In genomic region chr12:109595321-109595902, GRCh38 we compare ENCODE assay signal across 16 cellular contexts. TPM values are rescaled to one million over a fixed set of nuclear protein-coding genes. Genes with fewer than 3 reads are reported as not detected.
A peak's percentile ranks its signal among the peaks of the same experiment; 100 is the strongest.
DNase-seq lines count a peak whose midpoint lies in the region; ATAC-seq and TF ChIP-seq lines count a peak whose summit lies in the region.
"Had no signal": no experiment of that assay in that cellular context is flagged by ENCODE, and none has a peak within 500 bp of the region (broad histone marks: within the 10 kb centered on the region; RNA-seq: fewer than 3 reads in every experiment).

No MANE protein-coding gene starts in this region.

- H3K4me1 Mint-ChIP-seq in activated CD8-positive, alpha-beta memory T cell treated with anti-CD3 and anti-CD28 coated beads, Interleukin-2, amount 10 ng/mL, durations not matched to agents 7 days and 5 days = peaks cover 26% of the 10 kb centered on the region
- peaks cover 24% of the 10 kb centered on the region for H3K4me1 Mint-ChIP-seq in activated CD4-positive, alpha-beta memory T cell treated with anti-CD3 and anti-CD28 coated beads, Interleukin-2, amount 10 ng/mL, durations not matched to agents 7 days and 5 days

- no peaks in the 10 kb centered on the region for H3K36me3 ChIP-seq in PC-9 (ENCODE audit: low read depth)
- H3K36me3 ChIP-seq: neural progenitor cell had no signal

- no peaks in the 10 kb centered on the region for H3K79me2 ChIP-seq in PC-9 (ENCODE audit: low read depth)

- no peak overlapping the region for H3K4me3 Mint-ChIP-seq in activated CD8-positive, alpha-beta memory T cell treated with anti-CD3 and anti-CD28 coated beads, Interleukin-2, amount 10 ng/mL, durations not matched to agents 7 days and 5 days
- no peak overlapping the region for H3K4me3 Mint-ChIP-seq in activated CD4-positive, alpha-beta memory T cell treated with anti-CD3 and anti-CD28 coated beads, Interleukin-2, amount 10 ng/mL, durations not matched to agents 7 days and 5 days
- H3K4me3 Mint-ChIP-seq: neural progenitor cell had no signal

- DNase-seq in activated CD8-positive, alpha-beta memory T cell treated with anti-CD3 and anti-CD28 coated beads, Interleukin-2, amount 10 ng/mL, durations not matched to agents 7 days and 5 days = peak; percentile 48
- DNase-seq in activated CD8-positive, alpha-beta memory T cell treated with anti-CD3 and anti-CD28 coated beads, Interleukin-2, amount 50 U/mL, for 4 hours = no peak
- DNase-seq in MV-4-11 (lab: John Stamatoyannopoulos, UW) (peak; percentile 79), NCI-H187 (lab: John Stamatoyannopoulos, UW) (no peak), NCI-H1417 treated with DMSO at 0.1 percent for 48 hours (lab: John Stamatoyannopoulos, UW) (no peak), PC-9 (no peak)
- peak; percentile 56 for DNase-seq in activated CD4-positive, alpha-beta memory T cell treated with anti-CD3 and anti-CD28 coated beads, Interleukin-2, amount 10 ng/mL, durations not matched to agents 7 days and 5 days
- peak; percentile 19 to 28 for DNase-seq in stimulated activated CD4-positive, alpha-beta T cell treated with anti-CD3 and anti-CD28 coated beads, Interleukin-4, amount 100 ng/mL, for 48 hours (ENCODE audit: low read depth in 2 of 2)
- DNase-seq: amniotic stem cell, DMS79, NCI-H1092, NCI-H510A treated with DMSO at 0.1 percent for 48 hours, Right ventricle myocardium superior had no signal

- no peak overlapping the region for H3K27ac Mint-ChIP-seq in activated CD8-positive, alpha-beta memory T cell treated with anti-CD3 and anti-CD28 coated beads, Interleukin-2, amount 10 ng/mL, durations not matched to agents 7 days and 5 days
- no peak overlapping the region for H3K27ac Mint-ChIP-seq in activated CD4-positive, alpha-beta memory T cell treated with anti-CD3 and anti-CD28 coated beads, Interleukin-2, amount 10 ng/mL, durations not matched to agents 7 days and 5 days
- H3K27ac Mint-ChIP-seq: neural progenitor cell had no signal

- no TSS peak for BruUV-seq in PC-9 (replicated peaks; lab: Mats Ljungman, UMichigan)

- POLR2A ChIA-PET in activated CD4-positive, alpha-beta memory T cell treated with anti-CD3 and anti-CD28 coated beads, Interleukin-2, amount 10 ng/mL, durations not matched to agents 7 days and 5 days (lab: Charles Lee) = interaction anchor here (0.8 kb wide), 1 partner anchor 22 kb away, joined by 3 read pairs; the partner anchor contains the start of gene MVK
- POLR2A ChIA-PET in PC-9 (lab: Charles Lee; ENCODE audit: unreplicated experiment) = no interaction called here

- H2AFZ ChIP-seq in PC-9 = no peak overlapping the region
- H2AFZ ChIP-seq: neural progenitor cell had no signal

- no peaks in the 10 kb centered on the region for H3K36me3 Mint-ChIP-seq in activated CD8-positive, alpha-beta memory T cell treated with anti-CD3 and anti-CD28 coated beads, Interleukin-2, amount 10 ng/mL, durations not matched to agents 7 days and 5 days
- H3K36me3 Mint-ChIP-seq in activated CD4-positive, alpha-beta memory T cell treated with anti-CD3 and anti-CD28 coated beads, Interleukin-2, amount 10 ng/mL, durations not matched to agents 7 days and 5 days (ENCODE audit: low read depth) = peaks cover 5% of the 10 kb centered on the region

- no peak overlapping the region for H3K4me2 ChIP-seq in PC-9
- H3K4me2 ChIP-seq: neural progenitor cell had no signal

- H4K20me1 ChIP-seq in PC-9 (ENCODE audit: insufficient read depth) = no peaks in the 10 kb centered on the region

- no peaks in the 10 kb centered on the region for H3K27me3 ChIP-seq in PC-9 (ENCODE audit: insufficient read depth, low read depth)
- H3K27me3 ChIP-seq: neural progenitor cell had no signal

- H3K9me3 ChIP-seq in PC-9 (ENCODE audit: insufficient read depth, low read depth) = no peaks in the 10 kb centered on the region

- H3K9me2 ChIP-seq in PC-9 (ENCODE audit: insufficient read depth) = no peaks in the 10 kb centered on the region

- H3K9me3 Mint-ChIP-seq in activated CD8-positive, alpha-beta memory T cell treated with anti-CD3 and anti-CD28 coated beads, Interleukin-2, amount 10 ng/mL, durations not matched to agents 7 days and 5 days (ENCODE audit: low read depth) = no peaks in the 10 kb centered on the region
- no peaks in the 10 kb centered on the region for H3K9me3 Mint-ChIP-seq in activated CD4-positive, alpha-beta memory T cell treated with anti-CD3 and anti-CD28 coated beads, Interleukin-2, amount 10 ng/mL, durations not matched to agents 7 days and 5 days
- H3K9me3 Mint-ChIP-seq: neural progenitor cell had no signal

- CTCF ChIA-PET in activated CD8-positive, alpha-beta memory T cell treated with anti-CD3 and anti-CD28 coated beads, Interleukin-2, amount 10 ng/mL, durations not matched to agents 7 days and 5 days (lab: Charles Lee) = interaction anchor here (0.6 to 5.8 kb wide), 6 partner anchors 9 to 186 kb away, joined by 3 to 74 read pairs (median 4); no protein-coding TSS in a partner anchor
- CTCF ChIA-PET in activated CD4-positive, alpha-beta memory T cell treated with anti-CD3 and anti-CD28 coated beads, Interleukin-2, amount 10 ng/mL, durations not matched to agents 7 days and 5 days (lab: Charles Lee) = interaction anchor here (0.7 to 3.5 kb wide), 4 partner anchors 11 to 250 kb away, joined by 3 to 26 read pairs (median 3); no protein-coding TSS in a partner anchor
- CTCF ChIA-PET in PC-9 (lab: Charles Lee) = no interaction called here

- no peak overlapping the region for H3K27ac ChIP-seq in PC-9
- H3K27ac ChIP-seq: coronary artery, neural progenitor cell, WERI-Rb-1 had no signal

- no peak for TF ChIP-seq CTCF in PC-9 (conservative IDR thresholded peaks at IDR 0.05)

- intact Hi-C loops in PC-9 (cut with micrococcal nuclease; ENCODE audit: unreplicated experiment) = loop anchor here (5.0 kb wide), 1 partner anchor 252 kb away; no protein-coding TSS in a partner anchor

- no peaks in the 10 kb centered on the region for H3K27me3 Mint-ChIP-seq in activated CD8-positive, alpha-beta memory T cell treated with anti-CD3 and anti-CD28 coated beads, Interleukin-2, amount 10 ng/mL, durations not matched to agents 7 days and 5 days
- H3K27me3 Mint-ChIP-seq in activated CD4-positive, alpha-beta memory T cell treated with anti-CD3 and anti-CD28 coated beads, Interleukin-2, amount 10 ng/mL, durations not matched to agents 7 days and 5 days = no peaks in the 10 kb centered on the region

- no peak overlapping the region for H3K4me3 ChIP-seq in PC-9
- H3K4me3 ChIP-seq: coronary artery, neural progenitor cell had no signal

- H3F3A ChIP-seq in PC-9 (ENCODE audit: insufficient read depth, low read depth) = peaks cover 5% of the 10 kb centered on the region; the same call in 1 of the 2 replicates

- H3K4me1 ChIP-seq in PC-9 (replicated peaks; ENCODE audit: insufficient read depth) = no peaks in the 10 kb centered on the region

- ATAC-seq in activated CD8-positive, alpha-beta memory T cell treated with anti-CD3 and anti-CD28 coated beads, Interleukin-2, amount 10 ng/mL, durations not matched to agents 7 days and 5 days = peak; percentile 24

RNA-seq across cellular contexts. Expression of gene MVK, which starts 21.8 kb away (rescaled TPM):
- 10 to 100 TPM; 21.7 to 27.4 TPM for total RNA-seq in activated CD8-positive, alpha-beta memory T cell treated with anti-CD3 and anti-CD28 coated beads, Interleukin-2, amount 10 ng/mL, durations not matched to agents 7 days and 5 days
- total RNA-seq in activated CD4-positive, alpha-beta memory T cell treated with anti-CD3 and anti-CD28 coated beads, Interleukin-2, amount 10 ng/mL, durations not matched to agents 7 days and 5 days = 10 to 100 TPM; 22.1 to 26.3 TPM
- 35.6 and 50.8 TPM in 2 replicates for total RNA-seq in PC-9 (2021)

RNA-seq across cellular contexts. Expression of gene MMAB, which starts 22.1 kb away (rescaled TPM):
- total RNA-seq in activated CD8-positive, alpha-beta memory T cell treated with anti-CD3 and anti-CD28 coated beads, Interleukin-2, amount 10 ng/mL, durations not matched to agents 7 days and 5 days = 10 to 100 TPM; 35.4 to 40.9 TPM
- 10 to 100 TPM; 36.0 to 38.0 TPM for total RNA-seq in activated CD4-positive, alpha-beta memory T cell treated with anti-CD3 and anti-CD28 coated beads, Interleukin-2, amount 10 ng/mL, durations not matched to agents 7 days and 5 days
- total RNA-seq in PC-9 (2021) = 52.8 and 84.3 TPM in 2 replicates

Comparison
In these comparisons a context has a peak if more than half of its experiments do, and no peak if none do; other contexts are left out.
1. DNase-seq: peak in activated CD8-positive, alpha-beta memory T cell treated with anti-CD3 and anti-CD28 coated beads, Interleukin-2, amount 10 ng/mL, durations not matched to agents 7 days and 5 days (single experiment), MV-4-11 (single experiment), activated CD4-positive, alpha-beta memory T cell treated with anti-CD3 and anti-CD28 coated beads, Interleukin-2, amount 10 ng/mL, durations not matched to agents 7 days and 5 days (single experiment) and stimulated activated CD4-positive, alpha-beta T cell treated with anti-CD3 and anti-CD28 coated beads, Interleukin-4, amount 100 ng/mL, for 48 hours (2 of 2); none in activated CD8-positive, alpha-beta memory T cell treated with anti-CD3 and anti-CD28 coated beads, Interleukin-2, amount 50 U/mL, for 4 hours (single experiment), NCI-H187 (0 of 2), NCI-H1417 treated with DMSO at 0.1 percent for 48 hours (single experiment) and PC-9 (0 of 2).